ENCODE assay signal across 8 cellular contexts in genomic region chr3:194485876-194486539, GRCh38. TPM values are rescaled to one million over a fixed set of nuclear protein-coding genes. Genes with fewer than 3 reads are reported as not detected.
DNase-seq lines count a peak whose midpoint lies in the region; ATAC-seq lines count a peak whose summit lies in the region.

No MANE protein-coding gene starts in this region.

- H3K27me3 ChIP-seq in esophagus (ENCODE audit: control insufficient read depth in 1 of 2, insufficient read depth in 2 of 2, low read length in 2 of 2) = no peaks in the 10 kb centered on the region

- 1 to 3% methylated on average over 41 to 42 of the region's 42 CpGs for WGBS in esophagus, 2 donors

- peaks cover 2 to 9% of the 10 kb centered on the region in 2 donors for H3K4me1 ChIP-seq in esophagus (ENCODE audit: control insufficient read depth in 2 of 2, insufficient read depth in 2 of 2, low read length in 1 of 2)

- peak; percentile 15 for ATAC-seq in GM21576 (IDR thresholded peaks at IDR 0.05; ENCODE audit: unreplicated experiment)
- ATAC-seq in naive thymus-derived CD8-positive, alpha-beta T cell = peak; percentile 34 to 51
- peak; percentile 28 for ATAC-seq in stimulated activated naive CD8-positive, alpha-beta T cell treated with anti-CD3 and anti-CD28 coated beads, Interleukin-15, Interleukin-2, amounts not matched to agents 100 U/mL and 50 U/mL, for 24 hours

- H3K4me1 Mint-ChIP-seq in naive thymus-derived CD8-positive, alpha-beta T cell = peaks cover 32 to 66% (median 45%) of the 10 kb centered on the region in 4 donors

- POLR2A ChIA-PET in naive thymus-derived CD8-positive, alpha-beta T cell (lab: Charles Lee) = interaction anchor here (0.6 to 1.6 kb wide), 6 partner anchors 9 to 186 kb away, joined by 3 to 14 read pairs (median 4); partner anchors contain the start of gene LSG1

- H3K9me3 ChIP-seq in esophagus (ENCODE audit: control insufficient read depth in 2 of 2, insufficient read depth in 1 of 2, low read depth in 1 of 2, low read length in 1 of 2) = no peaks in the 10 kb centered on the region

- no peaks in the 10 kb centered on the region for H3K36me3 ChIP-seq in esophagus (ENCODE audit: control insufficient read depth in 2 of 2, insufficient read depth in 2 of 2, low read length in 1 of 2)

- peak overlapping the region; percentile 66 to 96 (median 92) for H3K4me3 Mint-ChIP-seq in naive thymus-derived CD8-positive, alpha-beta T cell

- peaks cover 0 to 15% (median 2%) of the 10 kb centered on the region in 3 donors for H3K36me3 Mint-ChIP-seq in naive thymus-derived CD8-positive, alpha-beta T cell

- peak overlapping the region; percentile 91 for H3K27ac ChIP-seq in esophagus (ENCODE audit: low read depth in 2 of 2, low read length in 1 of 2)

- DNase-seq in COLO668 (lab: John Stamatoyannopoulos, UW; ENCODE audit: unreplicated experiment) (peak; percentile 47), NAMALWA (ENCODE audit: low spot score) (peak; percentile 59), activated T-cell treated with anti-CD3 and anti-CD28 coated beads for 4 hours (peak; percentile 66), LoVo (ENCODE audit: low spot score) (no peak)
- peak; percentile 29 to 77 (median 51) for DNase-seq in naive thymus-derived CD8-positive, alpha-beta T cell
- peak; percentile 63 for DNase-seq in stimulated activated naive CD8-positive, alpha-beta T cell treated with anti-CD3 and anti-CD28 coated beads, Interleukin-15, Interleukin-2, amounts not matched to agents 100 U/mL and 50 U/mL, for 24 hours

- no peaks in the 10 kb centered on the region for H3K9me3 Mint-ChIP-seq in naive thymus-derived CD8-positive, alpha-beta T cell

- no peaks in the 10 kb centered on the region for H3K27me3 Mint-ChIP-seq in naive thymus-derived CD8-positive, alpha-beta T cell

- peak overlapping the region; percentile 89 to 98 (median 93) for H3K27ac Mint-ChIP-seq in naive thymus-derived CD8-positive, alpha-beta T cell

- H3K4me3 ChIP-seq in esophagus (ENCODE audit: low read depth in 1 of 2, low read length in 2 of 2) = peak overlapping the region; percentile 76 to 92

RNA-seq across cellular contexts. Expression of gene ATP13A3, which starts 0.8 kb away (rescaled TPM):
- polyA plus RNA-seq in esophagus = 10 to 100 TPM in 1 of 2 donors, 1 to 10 TPM in 1; 9.6 to 12.2 TPM
- 10 to 100 TPM; 51.7 to 53.8 TPM for total RNA-seq in naive thymus-derived CD8-positive, alpha-beta T cell
- polyA plus RNA-seq in naive thymus-derived CD8-positive, alpha-beta T cell = 10 to 100 TPM in 2 of 3 donors, 1 to 10 TPM in 1; 5.9 to 13.2 (median 10.6) TPM
